Comparison of ENCODE assay signal across 8 cellular contexts in the genomic region with DNA sequence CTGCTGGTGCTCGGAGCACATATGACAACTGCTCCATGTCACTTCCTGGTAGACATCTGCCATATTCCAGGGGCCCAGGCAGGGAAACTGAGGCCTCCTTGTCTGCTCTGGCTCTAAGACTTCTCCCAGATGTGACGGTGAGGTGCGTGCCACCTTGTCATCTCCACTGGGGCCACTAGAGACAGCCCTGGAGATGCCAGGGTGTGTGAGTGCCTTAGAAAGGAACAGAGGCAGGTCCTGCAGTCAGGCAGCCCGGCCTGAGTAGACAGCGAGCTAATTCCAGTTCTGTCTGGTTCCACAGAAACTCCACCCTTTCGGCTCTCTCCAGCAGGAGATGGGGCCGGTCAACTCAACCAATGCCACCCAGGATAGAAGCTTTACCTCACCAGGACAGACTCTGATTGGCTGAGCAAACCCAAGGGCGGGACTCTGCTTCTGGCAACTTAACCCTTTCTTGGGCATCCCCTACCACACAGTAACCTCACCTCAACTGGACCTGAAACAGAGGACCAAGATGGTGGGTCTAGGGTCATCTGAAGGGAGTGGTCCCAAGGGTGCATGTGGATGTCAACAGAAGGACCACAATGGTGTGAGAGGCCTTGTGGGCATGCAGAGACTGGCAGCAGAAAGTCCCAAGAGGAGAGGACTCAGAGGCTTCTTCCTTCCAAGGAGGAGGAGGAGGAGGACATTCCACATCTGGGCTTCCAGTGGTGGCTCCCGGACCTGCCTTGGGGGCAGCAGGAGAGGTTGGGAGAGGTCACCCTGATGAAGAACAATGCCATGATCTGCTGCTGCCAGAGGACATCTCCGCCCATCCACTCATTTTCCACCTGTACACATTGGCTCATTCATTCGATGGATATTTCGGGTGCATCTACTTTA.
DNase-seq lines count a peak whose midpoint lies in the region; ATAC-seq and TF ChIP-seq lines count a peak whose summit lies in the region.

No MANE protein-coding gene starts in this region.

- POLR2A ChIA-PET in PC-3 (lab: Charles Lee; ENCODE audit: unreplicated experiment), result no interaction called here

- no peak overlapping the region for H2AFZ ChIP-seq in PC-3 (ENCODE audit: low read length)
- no peak overlapping the region for H2AFZ ChIP-seq in neural cell (ENCODE audit: low read depth, low read length)

- peak; percentile 43 for DNase-seq in G401 (ENCODE audit: low spot score)
- DNase-seq in PC-3, result peak; percentile 24
- no peak for DNase-seq in T-helper 2 cell
- DNase-seq in NCI-H345 treated with DMSO at 0.1 percent for 48 hours (lab: John Stamatoyannopoulos, UW; ENCODE audit: unreplicated experiment), result no peak

- no peak overlapping the region for H3K4me2 ChIP-seq in PC-3 (ENCODE audit: low read length)
- H3K4me2 ChIP-seq in neural cell (ENCODE audit: low read length), result no peak overlapping the region

- H3K27ac ChIP-seq in PC-3 (ENCODE audit: low read length), result no peak overlapping the region
- peak overlapping the region; percentile 70 for H3K27ac ChIP-seq in neural cell (ENCODE audit: low read length)

- H3K9ac ChIP-seq in PC-3 (ENCODE audit: low read length), result no peak overlapping the region
- H3K9ac ChIP-seq in neural cell (ENCODE audit: low read length), result peak overlapping the region; percentile 58

- no peaks in the 10 kb centered on the region for H3F3A ChIP-seq in PC-3 (ENCODE audit: low read length, unreplicated experiment)
- H3F3A ChIP-seq in neural cell (ENCODE audit: insufficient read depth, low read length, poor library complexity, severe bottlenecking), result no peaks in the 10 kb centered on the region

- H3K79me2 ChIP-seq in PC-3 (ENCODE audit: low read length) (no peaks in the 10 kb centered on the region), neural cell (replicated peaks; ENCODE audit: insufficient read depth, low read length) (no peaks in the 10 kb centered on the region)

- H3K4me3 ChIP-seq in PC-3 (ENCODE audit: low read length) (no peak overlapping the region), neural cell (ENCODE audit: low read length) (no peak overlapping the region)

- TF ChIP-seq RAD21 in neural cell (conservative IDR thresholded peaks at IDR 0.05), result no peak

- TF ChIP-seq CTCF in PC-3 (conservative IDR thresholded peaks at IDR 0.05; ENCODE audit: low read depth, low read length) (no peak), neural cell (IDR thresholded peaks at IDR 0.05; ENCODE audit: poor library complexity, severe bottlenecking) (no peak)

- intact Hi-C loops in PC-3 (cut with micrococcal nuclease), result no loop called here

- no peaks in the 10 kb centered on the region for H3K36me3 ChIP-seq in PC-3 (ENCODE audit: low read depth, low read length)
- no peaks in the 10 kb centered on the region for H3K36me3 ChIP-seq in neural cell (ENCODE audit: insufficient read depth, low read length)

- ATAC-seq in PC-3, result no peak
- ATAC-seq in esophagus mucosa, result peak; percentile 91
- ATAC-seq in GM18867 (IDR thresholded peaks at IDR 0.05; ENCODE audit: unreplicated experiment), result no peak
- ATAC-seq in GM18511 (IDR thresholded peaks at IDR 0.05; ENCODE audit: unreplicated experiment), result no peak

- in situ Hi-C loops in G401 (cut with HindIII; ENCODE audit: low sequenced_read_pairs), result no loop called here

- H3K27me3 ChIP-seq in PC-3 (ENCODE audit: low read length) (no peaks in the 10 kb centered on the region), neural cell (ENCODE audit: insufficient read depth, low read depth, low read length) (no peaks in the 10 kb centered on the region)

- no peaks in the 10 kb centered on the region for H4K20me1 ChIP-seq in PC-3 (ENCODE audit: low read length)
- H4K20me1 ChIP-seq in neural cell (ENCODE audit: insufficient read depth), result no peaks in the 10 kb centered on the region

- CTCF ChIA-PET in PC-3 (lab: Charles Lee), result no interaction called here

- no TSS peak for BruUV-seq in PC-3 (replicated peaks; lab: Mats Ljungman, UMichigan)

- no peaks in the 10 kb centered on the region for H3K4me1 ChIP-seq in PC-3 (ENCODE audit: insufficient read depth, low read length)

- no peaks in the 10 kb centered on the region for H3K9me2 ChIP-seq in PC-3 (replicated peaks; ENCODE audit: low read length)
- no peaks in the 10 kb centered on the region for H3K9me2 ChIP-seq in neural cell (ENCODE audit: insufficient read depth, low read length)

- no peaks in the 10 kb centered on the region for H3K9me3 ChIP-seq in PC-3 (ENCODE audit: low read length)
- H3K9me3 ChIP-seq in neural cell (ENCODE audit: low read length), result no peaks in the 10 kb centered on the region

- TF ChIP-seq EP300 in neural cell (conservative IDR thresholded peaks at IDR 0.05; ENCODE audit: poor library complexity, severe bottlenecking), result peak; percentile 18

TF ChIP-seq in neural cell, 6 proteins besides CTCF, POLR2A, EP300 and RAD21:
- TF ChIP-seq SMC3 (conservative IDR thresholded peaks at IDR 0.05; ENCODE audit: poor library complexity), result no peak
- peak; percentile 66 for TF ChIP-seq POLR2AphosphoS5 (IDR thresholded peaks at IDR 0.05)

Comparison
In these comparisons a context has a peak if more than half of its experiments do, and no peak if none do; other contexts are left out.
1. DNase-seq: peak in G401 (single experiment) and PC-3 (single experiment); none in T-helper 2 cell (0 of 5) and NCI-H345 treated with DMSO at 0.1 percent for 48 hours (single experiment).